8 cellular contexts compared by ENCODE assay signal in the genomic region with DNA sequence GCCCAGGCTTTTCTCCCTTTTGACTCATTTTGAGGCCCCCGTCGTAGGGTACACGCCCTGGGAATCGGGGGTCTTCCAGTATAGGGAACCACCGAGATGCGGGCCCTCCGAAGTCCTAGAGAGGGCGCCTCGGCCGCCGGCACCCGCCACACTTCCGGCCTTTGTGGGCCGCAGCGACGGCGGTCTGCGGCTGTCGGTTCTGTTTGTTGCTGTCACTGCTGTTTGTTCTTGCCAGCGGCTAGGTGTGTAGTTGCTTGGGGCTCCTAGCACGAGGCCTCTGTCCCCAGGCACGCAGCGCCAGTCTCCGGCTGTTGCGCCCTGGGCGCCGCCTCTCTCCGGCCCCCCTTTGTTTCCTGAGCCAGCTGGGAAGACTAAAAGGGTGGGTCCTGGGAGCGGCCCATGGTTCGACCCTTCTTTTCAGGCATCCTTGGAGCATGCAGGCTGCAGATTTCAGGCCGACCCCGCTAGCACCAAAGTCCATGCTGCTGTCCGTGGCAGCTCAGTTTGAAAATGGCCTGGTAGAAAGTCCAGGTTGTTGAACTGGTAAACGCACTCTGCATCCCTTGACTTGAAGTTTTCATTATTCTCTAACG. TPM values are rescaled to one million over a fixed set of nuclear protein-coding genes. Genes with fewer than 3 reads are reported as not detected.
DNase-seq lines count a peak whose midpoint lies in the region; ATAC-seq and TF ChIP-seq lines count a peak whose summit lies in the region.

No MANE protein-coding gene starts in this region.

- H2BK120ac ChIP-seq in mesenchymal stem cell (ENCODE audit: low read depth, low read length) = no peak overlapping the region

- no peak overlapping the region for H2BK5ac ChIP-seq in mesenchymal stem cell (ENCODE audit: low read depth, low read length, poor library complexity, severe bottlenecking)

- H4K8ac ChIP-seq in mesenchymal stem cell (ENCODE audit: low read length) = peak overlapping the region; percentile 48

- no peak overlapping the region for H3K4me2 ChIP-seq in mesenchymal stem cell (ENCODE audit: low read length, poor library complexity, severe bottlenecking)

- ATAC-seq in CD4-positive, alpha-beta T cell (ENCODE audit: poor library complexity) = peak; percentile 91
- peak; percentile 56 for ATAC-seq in HG03066 (IDR thresholded peaks at IDR 0.05; ENCODE audit: low read depth, unreplicated experiment)

- no peak overlapping the region for H2AFZ ChIP-seq in mesenchymal stem cell (ENCODE audit: low read depth, low read length)

- no peaks in the 10 kb centered on the region for H3K36me3 Mint-ChIP-seq in CD4-positive, alpha-beta T cell (ENCODE audit: low read depth)
- H3K36me3 Mint-ChIP-seq in dendritic cell treated with granulocyte-macrophage colony-stimulating factor and Interleukin-4, amounts not matched to agents 40 ng/mL and 50 ng/mL, for 4 days (ENCODE audit: low read depth) = no peaks in the 10 kb centered on the region

- WGBS in mesenchymal stem cell = 64% methylated on average over 33 of the region's 35 CpGs

- H3K23ac ChIP-seq in mesenchymal stem cell (ENCODE audit: low read length in 2 of 2) = no peak overlapping the region

- H3K4me3 ChIP-seq in mesenchymal stem cell (ENCODE audit: insufficient read depth in 1 of 2, low read depth in 1 of 2, low read length in 2 of 2) = peak overlapping the region in 1 of 2 experiments; percentile 73

- no peaks in the 10 kb centered on the region for H3K79me1 ChIP-seq in mesenchymal stem cell (replicated peaks; ENCODE audit: low read length, poor library complexity, severe bottlenecking)

- peak overlapping the region; percentile 84 for H3K9ac ChIP-seq in mesenchymal stem cell (ENCODE audit: low read length)

- H3K4me1 ChIP-seq in mesenchymal stem cell (ENCODE audit: control insufficient read depth, insufficient read depth, low read depth, low read length) = no peaks in the 10 kb centered on the region

- H3K9me3 Mint-ChIP-seq in CD4-positive, alpha-beta T cell = no peaks in the 10 kb centered on the region
- H3K9me3 Mint-ChIP-seq in dendritic cell treated with granulocyte-macrophage colony-stimulating factor and Interleukin-4, amounts not matched to agents 40 ng/mL and 50 ng/mL, for 4 days = no peaks in the 10 kb centered on the region

- H3K18ac ChIP-seq in mesenchymal stem cell (ENCODE audit: low read depth in 1 of 2, low read length in 2 of 2) = peak overlapping the region in 1 of 2 experiments; percentile 37

- H2BK12ac ChIP-seq in mesenchymal stem cell (ENCODE audit: low read length in 2 of 2) = peak overlapping the region in 1 of 2 experiments; percentile 32

- H4K91ac ChIP-seq in mesenchymal stem cell (ENCODE audit: low read length) = no peak overlapping the region

- H3K4me3 Mint-ChIP-seq in CD4-positive, alpha-beta T cell = peak overlapping the region; percentile 82
- H3K4me3 Mint-ChIP-seq in dendritic cell treated with granulocyte-macrophage colony-stimulating factor and Interleukin-4, amounts not matched to agents 40 ng/mL and 50 ng/mL, for 4 days = peak overlapping the region; percentile 74

- H3K14ac ChIP-seq in mesenchymal stem cell (ENCODE audit: low read length in 2 of 2) = no peak overlapping the region

- CTCF ChIA-PET in CD4-positive, alpha-beta T cell (lab: Charles Lee) = interaction anchor here (0.8 kb wide), 1 partner anchor 133 kb away, joined by 3 read pairs; no protein-coding TSS in a partner anchor

- no peaks in the 10 kb centered on the region for H3K27me3 Mint-ChIP-seq in CD4-positive, alpha-beta T cell
- H3K27me3 Mint-ChIP-seq in dendritic cell treated with granulocyte-macrophage colony-stimulating factor and Interleukin-4, amounts not matched to agents 40 ng/mL and 50 ng/mL, for 4 days = no peaks in the 10 kb centered on the region

- H3K27ac ChIP-seq in CD4-positive, alpha-beta T cell (ENCODE audit: low read depth, low read length) = peak overlapping the region; percentile 66
- no peak overlapping the region for H3K27ac ChIP-seq in mesenchymal stem cell (ENCODE audit: low read length, poor library complexity, severe bottlenecking)

- POLR2A ChIA-PET in CD4-positive, alpha-beta T cell (lab: Charles Lee) = interaction anchor here (0.5 to 3.7 kb wide), 6 partner anchors 18 to 497 kb away, joined by 3 to 34 read pairs (median 6); partner anchors contain the start of genes MBLAC1, TRIM4, ZKSCAN1 and ZNF394

- no peaks in the 10 kb centered on the region for H3K27me3 ChIP-seq in CD4-positive, alpha-beta T cell (ENCODE audit: control insufficient read depth, insufficient read depth, low read length)
- peaks cover 0 to under 1% of the 10 kb centered on the region in 2 experiments for H3K27me3 ChIP-seq in mesenchymal stem cell (ENCODE audit: control insufficient read depth in 1 of 2, insufficient read depth in 1 of 2, low read length in 2 of 2)

- no peak overlapping the region for H2BK15ac ChIP-seq in mesenchymal stem cell (ENCODE audit: low read depth, poor library complexity, severe bottlenecking)

- H2AK5ac ChIP-seq in mesenchymal stem cell (ENCODE audit: low read length, severe bottlenecking) = no peak overlapping the region

- DNase-seq in CD4-positive, alpha-beta T cell = peak; percentile 49 to 73 (median 60)
- DNase-seq in activated CD4-positive, alpha-beta T cell treated with anti-CD3 and anti-CD28 coated beads, Interleukin-2, amount 50 U/mL, for 1 hour = peak; percentile 57
- DNase-seq in mesenchymal stem cell (no peak), NCI-H2171 treated with DMSO at 0.1 percent for 48 hours (lab: John Stamatoyannopoulos, UW) (no peak), LoVo (ENCODE audit: low spot score) (no peak)
- DNase-seq in stimulated activated CD8-positive, alpha-beta memory T cell treated with anti-CD3 and anti-CD28 coated beads, Interleukin-4, amount 100 ng/mL, for 4 hours (ENCODE audit: low read depth in 2 of 2, low spot score in 1 of 2) = peak; percentile 24 to 52

- peak overlapping the region; percentile 90 for H3K27ac Mint-ChIP-seq in CD4-positive, alpha-beta T cell
- peak overlapping the region; percentile 87 for H3K27ac Mint-ChIP-seq in dendritic cell treated with granulocyte-macrophage colony-stimulating factor and Interleukin-4, amounts not matched to agents 40 ng/mL and 50 ng/mL, for 4 days

- no peaks in the 10 kb centered on the region for H3K9me3 ChIP-seq in CD4-positive, alpha-beta T cell (ENCODE audit: control insufficient read depth, low read length)
- H3K9me3 ChIP-seq in mesenchymal stem cell (ENCODE audit: control insufficient read depth, low read length) = no peaks in the 10 kb centered on the region

- TF ChIP-seq CTCF in CD4-positive, alpha-beta T cell (IDR thresholded peaks at IDR 0.05) = no peak

- H3K4me1 Mint-ChIP-seq in CD4-positive, alpha-beta T cell (ENCODE audit: low read depth) = peaks cover 22% of the 10 kb centered on the region
- H3K4me1 Mint-ChIP-seq in dendritic cell treated with granulocyte-macrophage colony-stimulating factor and Interleukin-4, amounts not matched to agents 40 ng/mL and 50 ng/mL, for 4 days (ENCODE audit: low read depth) = peaks cover 23% of the 10 kb centered on the region

- H3K36me3 ChIP-seq in mesenchymal stem cell (ENCODE audit: control insufficient read depth in 1 of 2, insufficient read depth in 2 of 2, low read depth in 1 of 2, low read length in 2 of 2) = no peaks in the 10 kb centered on the region

- H3K4ac ChIP-seq in mesenchymal stem cell (ENCODE audit: low read depth in 1 of 2, low read length in 2 of 2) = no peak overlapping the region

- intact Hi-C loops in CD4-positive, alpha-beta T cell (cut with DNase I, micrococcal nuclease) = loop anchor here (1.0 to 10.0 kb wide), 6 partner anchors 18 to 440 kb away; partner anchors contain the start of genes ZKSCAN1 (in 1 of the 2), ZNF3 (in 1 of the 2) and ZNF655 (in 1 of the 2)
- intact Hi-C loops in dendritic cell treated with granulocyte-macrophage colony-stimulating factor and Interleukin-4, amounts not matched to agents 40 ng/mL and 50 ng/mL, for 4 days (cut with micrococcal nuclease) = no loop called here

RNA-seq across cellular contexts. Expression of gene ZKSCAN1, which starts 17.8 kb away (rescaled TPM):
- 10 to 100 TPM; 42.3 to 45.0 TPM for total RNA-seq in CD4-positive, alpha-beta T cell
- 18.7 TPM for polyA plus RNA-seq in mesenchymal stem cell (2013, experiment 1 of 2)
- polyA plus RNA-seq in mesenchymal stem cell (2013, experiment 2 of 2) = 18.2 TPM

RNA-seq across cellular contexts. Expression of gene AZGP1, which starts 21.8 kb away (rescaled TPM):
- total RNA-seq in CD4-positive, alpha-beta T cell = not detected
- polyA plus RNA-seq in mesenchymal stem cell (2013, experiment 1 of 2) = not detected
- not detected for polyA plus RNA-seq in mesenchymal stem cell (2013, experiment 2 of 2)

RNA-seq across cellular contexts. Expression of gene ZSCAN21, which starts 51.9 kb away (rescaled TPM):
- total RNA-seq in CD4-positive, alpha-beta T cell = 1 to 10 TPM; 2.0 to 2.7 TPM
- 8.8 TPM for polyA plus RNA-seq in mesenchymal stem cell (2013, experiment 1 of 2)
- polyA plus RNA-seq in mesenchymal stem cell (2013, experiment 2 of 2) = 8.6 TPM

Comparison
In these comparisons a context has a peak if more than half of its experiments do, and no peak if none do; other contexts are left out.
1. DNase-seq: peak in CD4-positive, alpha-beta T cell (10 of 10), activated CD4-positive, alpha-beta T cell treated with anti-CD3 and anti-CD28 coated beads, Interleukin-2, amount 50 U/mL, for 1 hour (single experiment) and stimulated activated CD8-positive, alpha-beta memory T cell treated with anti-CD3 and anti-CD28 coated beads, Interleukin-4, amount 100 ng/mL, for 4 hours (2 of 2); none in mesenchymal stem cell (single experiment), NCI-H2171 treated with DMSO at 0.1 percent for 48 hours (single experiment) and LoVo (single experiment).